8 cellular contexts compared by ENCODE assay signal in the genomic region with DNA sequence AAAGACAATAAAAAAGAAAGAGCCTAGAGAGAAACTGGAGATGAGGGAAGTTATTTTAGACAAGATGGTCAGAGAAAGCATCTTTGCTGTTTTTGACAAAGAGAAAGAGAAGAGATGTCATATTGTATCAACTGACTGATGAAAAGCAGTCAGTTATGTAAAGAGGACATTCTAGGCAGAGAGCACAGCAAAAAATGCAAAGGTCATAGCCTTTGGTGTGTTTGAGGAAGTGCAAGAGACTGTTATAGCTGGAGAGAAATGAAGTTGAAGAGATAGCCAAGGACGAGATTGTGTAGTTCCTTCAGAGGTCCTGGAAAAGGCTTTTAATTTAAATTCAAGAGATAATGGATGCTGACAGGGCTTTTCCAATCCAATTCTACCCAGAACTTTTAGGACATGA.
"Had no signal": no experiment of that assay in that cellular context is flagged by ENCODE, and none has a peak within 500 bp of the region (broad histone marks: within the 10 kb centered on the region; RNA-seq: fewer than 3 reads in every experiment).

No MANE protein-coding gene starts in this region.

- H2AFZ ChIP-seq: GM23248 had no signal

- H3K36me3 ChIP-seq: HAP-1 had no signal

- H3K27ac ChIP-seq: GM23248, HL-60 had no signal

- H3K9ac ChIP-seq: GM23248 had no signal

- DNase-seq: GM23248, GOT3, H7, HFFc6, IMR-90 had no signal

- ATAC-seq: HCT116 had no signal

- H3K4me3 ChIP-seq: GM23248, HAP-1 had no signal

- H3K9me3 ChIP-seq: HAP-1 had no signal
